ENCODE assay signal across 10 cellular contexts in the genomic region with DNA sequence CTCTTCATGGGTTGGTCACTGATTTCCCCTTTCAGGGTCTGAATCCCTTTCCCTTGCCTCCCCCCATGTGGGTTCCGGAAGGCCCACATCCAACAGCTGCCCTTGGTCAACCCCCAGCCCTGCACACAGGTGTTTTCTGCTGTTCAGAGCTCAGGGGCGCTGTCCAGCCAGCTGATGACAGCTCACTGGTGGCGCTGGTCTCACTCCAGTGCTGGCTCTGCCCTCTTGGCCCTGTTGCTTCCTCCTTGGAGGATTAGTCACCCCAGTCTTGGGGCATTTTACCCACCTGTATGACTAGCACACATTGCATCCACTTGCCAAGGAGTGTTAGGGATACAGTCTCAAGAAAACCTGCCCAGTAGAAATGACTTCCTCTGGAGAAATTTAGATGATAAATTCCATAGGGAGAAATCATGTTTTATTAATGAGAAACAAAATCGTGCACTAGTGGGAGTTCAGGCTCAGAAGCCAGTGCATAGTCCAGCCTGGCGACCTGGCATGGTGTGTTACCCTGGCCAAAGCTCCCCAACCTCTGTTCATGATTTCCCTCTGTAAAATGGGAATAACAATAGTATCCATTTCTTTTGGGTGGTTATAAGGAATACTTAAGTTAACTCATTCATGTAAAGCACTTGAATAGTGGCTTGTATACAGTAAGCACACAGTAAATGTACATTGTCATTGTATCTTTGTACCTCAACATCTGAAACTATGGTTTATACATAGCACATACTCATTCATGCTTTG. TPM values are rescaled to one million over a fixed set of nuclear protein-coding genes. Genes with fewer than 3 reads are reported as not detected.
DNase-seq lines count a peak whose midpoint lies in the region; ATAC-seq and TF ChIP-seq lines count a peak whose summit lies in the region.
"Had no signal": no experiment of that assay in that cellular context is flagged by ENCODE, and none has a peak within 500 bp of the region (broad histone marks: within the 10 kb centered on the region; RNA-seq: fewer than 3 reads in every experiment).

No MANE protein-coding gene starts in this region.

- CTCF ChIA-PET in IMR-90 (lab: Yijun Ruan, JAX): interaction anchor here (0.6 to 1.0 kb wide), 2 partner anchors 15 to 287 kb away, joined by 3 read pairs; no protein-coding TSS in a partner anchor

- TF ChIP-seq EP300 in transverse colon (IDR thresholded peaks at IDR 0.05; ENCODE audit: low read depth) (no peak), tibial nerve (IDR thresholded peaks at IDR 0.05) (no peak)

- intact Hi-C loops in IMR-90 (cut with micrococcal nuclease) (no loop called here), transverse colon (cut with DNase I; ENCODE audit: low total_unique reads) (no loop called here)

- H3K4me3 ChIP-seq in IMR-90 (ENCODE audit: insufficient read depth, low read depth, low read length) (no peak overlapping the region), astrocyte of the spinal cord (ENCODE audit: low read depth, low read length) (no peak overlapping the region), transverse colon (no peak overlapping the region), tibial nerve (no peak overlapping the region)
- H3K4me3 ChIP-seq: skin epidermis had no signal

- peaks cover 11% of the 10 kb centered on the region for H3K36me3 ChIP-seq in IMR-90 (ENCODE audit: control insufficient read depth, insufficient read depth, low read length)
- H3K36me3 ChIP-seq in transverse colon: no peaks in the 10 kb centered on the region
- H3K36me3 ChIP-seq in tibial nerve: no peaks in the 10 kb centered on the region

- H3K27ac ChIP-seq in IMR-90 (ENCODE audit: insufficient read depth, low read length) (no peak overlapping the region), transverse colon (peak overlapping the region; percentile 70 to 82 (median 76)), tibial nerve (peak overlapping the region in 1 of 4 donors; percentile 8)

- no peak overlapping the region for H2BK15ac ChIP-seq in IMR-90 (ENCODE audit: low read depth, low read length)

- peaks cover 15 to 82% of the 10 kb centered on the region in 2 experiments for H3K79me1 ChIP-seq in IMR-90 (ENCODE audit: low read depth in 1 of 2, low read length in 2 of 2)

- H2AFZ ChIP-seq in IMR-90 (replicated peaks; ENCODE audit: low read length, poor library complexity): no peak overlapping the region

- H3K9me1 ChIP-seq in IMR-90 (ENCODE audit: insufficient read depth, low read length): peaks cover 52% of the 10 kb centered on the region

- dilution Hi-C loops in IMR-90 (cut with HindIII; ENCODE audit: low sequenced_read_pairs, unreplicated experiment): no loop called here

- H2AK9ac ChIP-seq in IMR-90 (replicated peaks; ENCODE audit: low read depth, low read length, poor library complexity): no peak overlapping the region

- no peak for TF ChIP-seq RAD21 in IMR-90 (IDR thresholded peaks at IDR 0.05; ENCODE audit: low read length)

- no peak overlapping the region for H3K18ac ChIP-seq in IMR-90 (ENCODE audit: low read depth, low read length)

- H2BK20ac ChIP-seq in IMR-90 (ENCODE audit: low read depth, low read length): no peak overlapping the region

- peaks cover 99% of the 10 kb centered on the region for H4K20me1 ChIP-seq in IMR-90 (ENCODE audit: insufficient read depth, low read length)

- no peak for DNase-seq in IMR-90
- no peak for DNase-seq in astrocyte of the spinal cord (ENCODE audit: low read depth, low spot score)
- DNase-seq in kidney tubule cell (ENCODE audit: low spot score): peak; percentile 98
- DNase-seq in transverse colon: peak; percentile 79
- no peak for DNase-seq in tibial nerve (ENCODE audit: low spot score in 2 of 2)
- DNase-seq in NCI-H2171 treated with DMSO at 0.1 percent for 48 hours (lab: John Stamatoyannopoulos, UW): no peak
- DNase-seq: DMS 273 treated with DMSO at 0.1 percent for 48 hours, NCI-H524 treated with DMSO at 0.1 percent for 48 hours had no signal

- H3K4me2 ChIP-seq in IMR-90 (ENCODE audit: low read depth, low read length): no peak overlapping the region

- no peak overlapping the region for H2BK120ac ChIP-seq in IMR-90 (ENCODE audit: low read depth, low read length)

- no peak overlapping the region for H4K91ac ChIP-seq in IMR-90 (ENCODE audit: insufficient read depth, low read depth, low read length)

- 85% methylated on average over 2 of the region's 5 CpGs; no CpG with 5 or more reads in 1 of the 2 experiments for WGBS in IMR-90 (ENCODE audit: extremely low coverage in 2 of 2, insufficient read length in 1 of 2), 2 experiments
- 43 to 58% methylated on average over 3 to 5 of the region's 5 CpGs for WGBS in transverse colon (ENCODE audit: low coverage in 1 of 2), 2 donors
- 81% methylated on average over 5 of the region's 5 CpGs for WGBS in tibial nerve, 2 donors

- H2AK5ac ChIP-seq in IMR-90 (ENCODE audit: low read depth, low read length): no peak overlapping the region

- H4K5ac ChIP-seq in IMR-90 (ENCODE audit: low read depth, low read length): no peak overlapping the region

- H3K56ac ChIP-seq in IMR-90 (ENCODE audit: extremely low read depth, insufficient read depth, low read length): no peak overlapping the region

- ATAC-seq in IMR-90 (ENCODE audit: low read depth): peak; percentile 10; the same call in 1 of the 2 replicates
- ATAC-seq in GM21390 (IDR thresholded peaks at IDR 0.05; ENCODE audit: unreplicated experiment): no peak

- H3K9me3 ChIP-seq in IMR-90 (ENCODE audit: control insufficient read depth, insufficient read depth, low read length): no peaks in the 10 kb centered on the region
- no peaks in the 10 kb centered on the region for H3K9me3 ChIP-seq in transverse colon
- H3K9me3 ChIP-seq in tibial nerve: no peaks in the 10 kb centered on the region

- H3K27me3 ChIP-seq in IMR-90 (ENCODE audit: control insufficient read depth, insufficient read depth, low read length): no peaks in the 10 kb centered on the region
- H3K27me3 ChIP-seq in transverse colon: no peaks in the 10 kb centered on the region
- H3K27me3 ChIP-seq in tibial nerve: no peaks in the 10 kb centered on the region

- H4K8ac ChIP-seq in IMR-90 (ENCODE audit: low read depth in 2 of 2, low read length in 2 of 2): no peak overlapping the region

- H3K4ac ChIP-seq in IMR-90 (ENCODE audit: low read depth, low read length): no peak overlapping the region

- peaks cover 44% of the 10 kb centered on the region for H3K4me1 ChIP-seq in IMR-90 (ENCODE audit: control insufficient read depth, insufficient read depth, low read length)
- H3K4me1 ChIP-seq in transverse colon: peaks cover 64 to 84% (median 69%) of the 10 kb centered on the region in 4 donors
- peaks cover 5 to 80% (median 41%) of the 10 kb centered on the region in 4 donors for H3K4me1 ChIP-seq in tibial nerve

- no peak overlapping the region for H3K14ac ChIP-seq in IMR-90 (replicated peaks; ENCODE audit: low read depth, low read length)

- no peak overlapping the region for H3K9ac ChIP-seq in IMR-90 (ENCODE audit: low read depth, low read length)

- in situ Hi-C loops in IMR-90 (cut with MboI; ENCODE audit: low sequenced_read_pairs) (no loop called here), astrocyte of the spinal cord (cut with HindIII; ENCODE audit: low sequenced_read_pairs) (no loop called here), transverse colon (cut with MboI; ENCODE audit: low pct_ligation_motif_present in 1 of 4, low pct_unique_long_range_greater_than_20kb in 1 of 4, low sequenced_read_pairs in 3 of 4) (no loop called here)

- no peak overlapping the region for H2BK5ac ChIP-seq in IMR-90 (ENCODE audit: low read depth, low read length, poor library complexity, severe bottlenecking)

- TF ChIP-seq CTCF in IMR-90 (conservative IDR thresholded peaks at IDR 0.05; ENCODE audit: low read depth, low read length) (no peak), astrocyte of the spinal cord (IDR thresholded peaks at IDR 0.05; ENCODE audit: low read depth, low read length) (peak; percentile 2), transverse colon (IDR thresholded peaks at IDR 0.05) (no peak), tibial nerve (IDR thresholded peaks at IDR 0.05) (no peak)

- no peak overlapping the region for H3K23ac ChIP-seq in IMR-90 (ENCODE audit: low read depth, low read length)

- POLR2A ChIA-PET in IMR-90 (lab: Charles Lee; ENCODE audit: unreplicated experiment): no interaction called here

- TF ChIP-seq POLR2A in IMR-90 (IDR thresholded peaks at IDR 0.05; ENCODE audit: low read depth, low read length): no peak; the same call in 1 of the 2 replicates
- no peak for TF ChIP-seq POLR2A in transverse colon (IDR thresholded peaks at IDR 0.05)
- TF ChIP-seq POLR2A in tibial nerve (IDR thresholded peaks at IDR 0.05): no peak

- BruUV-seq in IMR-90 (replicated peaks; lab: Mats Ljungman, UMichigan): no TSS peak

TF ChIP-seq in IMR-90, 13 proteins besides CTCF, POLR2A, EP300 and RAD21:
- TF ChIP-seq BHLHE40 (IDR thresholded peaks at IDR 0.05; ENCODE audit: low read depth, low read length): no peak
- 0 out of 2 replicates have a peak, but pooled peaks have one; percentile 10 for TF ChIP-seq FOS (IDR thresholded peaks at IDR 0.05; ENCODE audit: low read depth, low read length)

RNA-seq across cellular contexts. Expression of gene CRIM1, which starts 21.6 kb away (rescaled TPM):
- total RNA-seq in IMR-90 (2012; rRNA removed) (436 and 490 TPM in 2 replicates), transverse colon (100 to 1,000 TPM in 1 of 4 donors, 10 to 100 TPM in 3; 73.7 to 134 (median 80.7) TPM), tibial nerve (100 to 1,000 TPM; 179 to 229 (median 188) TPM)
- 285 and 316 TPM in 2 replicates for polyA plus RNA-seq in IMR-90 (2012; rRNA removed)
- polyA plus RNA-seq in IMR-90 (2012; cell fraction: cytosol; rRNA removed): 203 and 263 TPM in 2 replicates
- polyA plus RNA-seq in IMR-90 (2012; cell fraction: nucleus; rRNA removed; ENCODE audit: low replicate concordance): 109 and 133 TPM in 2 replicates

Comparison
In these comparisons a context has a peak if more than half of its experiments do, and no peak if none do; other contexts are left out.
1. DNase-seq: peak in kidney tubule cell (single experiment) and transverse colon (single experiment); none in IMR-90 (single experiment), astrocyte of the spinal cord (single experiment), tibial nerve (0 of 2) and NCI-H2171 treated with DMSO at 0.1 percent for 48 hours (single experiment).